Comparison of ENCODE assay signal across 9 cellular contexts in the genomic region with DNA sequence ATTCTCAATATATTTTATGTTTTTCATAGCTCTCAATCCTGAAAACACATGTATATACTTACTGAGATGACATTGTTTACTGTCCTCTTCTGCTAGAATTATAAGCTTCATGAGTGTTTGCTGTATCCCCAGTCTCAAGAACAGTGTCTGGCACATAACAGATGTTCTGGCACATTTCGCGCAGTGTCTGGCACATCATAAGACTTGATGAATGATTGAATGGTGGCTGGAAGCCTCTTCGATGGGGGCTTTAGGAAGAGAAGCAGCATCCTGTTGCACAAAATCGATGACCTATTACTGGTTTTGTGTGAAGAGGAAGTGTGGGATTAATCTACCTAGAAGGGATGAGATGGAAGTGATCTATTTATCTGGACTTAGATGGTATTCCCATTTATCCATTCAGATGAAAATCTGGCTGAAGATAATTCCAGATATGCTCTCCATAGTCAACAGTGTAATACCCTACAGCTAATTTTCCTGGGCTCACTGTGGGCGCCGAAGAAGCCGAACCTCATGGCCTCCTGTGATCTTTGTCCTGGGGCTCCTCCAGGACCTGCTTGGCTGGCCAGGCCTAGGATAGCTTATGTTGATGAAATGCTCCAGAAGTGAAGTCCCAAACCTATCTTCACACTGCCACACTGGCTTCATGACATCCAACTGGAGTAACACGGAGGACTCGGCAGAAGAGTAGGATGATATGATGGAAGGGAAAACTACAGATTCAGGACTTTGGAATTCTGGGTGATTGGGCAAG. TPM values are rescaled to one million over a fixed set of nuclear protein-coding genes. Genes with fewer than 3 reads are reported as not detected.
DNase-seq lines count a peak whose midpoint lies in the region; ATAC-seq, FAIRE-seq and TF ChIP-seq lines count a peak whose summit lies in the region.
"Had no signal": no experiment of that assay in that cellular context is flagged by ENCODE, and none has a peak within 500 bp of the region (broad histone marks: within the 10 kb centered on the region; RNA-seq: fewer than 3 reads in every experiment).

No MANE protein-coding gene starts in this region.

- H3K4me1 ChIP-seq in H1 (replicated peaks in 1 of 4; ENCODE audit: control insufficient read depth in 3 of 4, insufficient read depth in 4 of 4, low read length in 3 of 4) (no peaks in the 10 kb centered on the region; a peak in 1 of 7 replicates), rectal smooth muscle tissue (ENCODE audit: control insufficient read depth, insufficient read depth, low read length) (peaks cover 3% of the 10 kb centered on the region)

- no peak overlapping the region for H3K4me2 ChIP-seq in H1 (ENCODE audit: insufficient read depth in 1 of 2, low read depth in 2 of 2, low read length in 2 of 2)

- no peaks in the 10 kb centered on the region for H4K20me1 ChIP-seq in H1 (replicated peaks in 1 of 2; ENCODE audit: control insufficient read depth in 1 of 2, insufficient read depth in 2 of 2, low read length in 2 of 2)

- no peak overlapping the region for H4K8ac ChIP-seq in H1 (ENCODE audit: extremely low read depth, insufficient read depth, low read length)

- TF ChIP-seq EP300 in H1 (IDR thresholded peaks at IDR 0.05; ENCODE audit: borderline replicate concordance in 1 of 2, low read depth in 2 of 2, low read length in 2 of 2), result no peak

- no peak overlapping the region for H3K4ac ChIP-seq in H1 (replicated peaks; ENCODE audit: insufficient read length, low read depth, low read length)

- H3K9ac ChIP-seq in H1 (replicated peaks in 1 of 4; ENCODE audit: extremely low read depth in 1 of 4, low read depth in 3 of 4, low read length in 3 of 4), result no peak overlapping the region
- H3K9ac ChIP-seq in rectal smooth muscle tissue (ENCODE audit: low read length), result no peak overlapping the region

- H3K56ac ChIP-seq in H1 (replicated peaks; ENCODE audit: insufficient read length, low read depth, low read length), result no peak overlapping the region

- peak overlapping the region; percentile 74 for H2AFZ ChIP-seq in H1 (ENCODE audit: low read length)

- no peak for TF ChIP-seq RAD21 in H1 (IDR thresholded peaks at IDR 0.05 in 1 of 2, conservative IDR thresholded peaks at IDR 0.05 in 1 of 2; ENCODE audit: low read depth in 2 of 2, low read length in 2 of 2)

- H3K14ac ChIP-seq in H1 (ENCODE audit: insufficient read length), result no peak overlapping the region

- no peaks in the 10 kb centered on the region for H3K79me1 ChIP-seq in H1 (ENCODE audit: low read depth, low read length)

- H4K5ac ChIP-seq in H1 (ENCODE audit: insufficient read length, low read depth, low read length), result no peak overlapping the region

- H2BK12ac ChIP-seq in H1 (ENCODE audit: low read depth, low read length), result no peak overlapping the region

- CTCF ChIA-PET in H1 (lab: Charles Lee; ENCODE audit: partially characterized antibody), result interaction anchor here (0.6 to 10.0 kb wide), 44 partner anchors 9 to 245 kb away, joined by 3 to 223 read pairs (median 7); no protein-coding TSS in a partner anchor

- no peak overlapping the region for H2BK120ac ChIP-seq in H1 (replicated peaks; ENCODE audit: low read depth, low read length)

- H2AK5ac ChIP-seq in H1 (ENCODE audit: low read depth, low read length), result no peak overlapping the region

- no peak overlapping the region for H3K4me3 ChIP-seq in H1 (ENCODE audit: extremely low read depth in 1 of 4, insufficient read depth in 2 of 4, low read depth in 3 of 4, low read length in 4 of 4)
- H3K4me3 ChIP-seq in rectal smooth muscle tissue (ENCODE audit: low read length), result no peak overlapping the region

- H3K27ac ChIP-seq in H1 (ENCODE audit: low read depth, low read length) (no peak overlapping the region), rectal smooth muscle tissue (ENCODE audit: low read depth, low read length) (peak overlapping the region; percentile 49)

- TF ChIP-seq CTCF in H1 (IDR thresholded peaks at IDR 0.05; ENCODE audit: control extremely low read depth in 1 of 3, insufficient read depth in 1 of 3, low read depth in 1 of 3, low read length in 3 of 3) (no peak), GM20000 (IDR thresholded peaks at IDR 0.05; ENCODE audit: extremely low read depth, missing control alignments) (no peak)

- H3K36me3 ChIP-seq in H1 (ENCODE audit: control insufficient read depth in 2 of 4, insufficient read depth in 4 of 4, low read length in 3 of 4) (no peaks in the 10 kb centered on the region), rectal smooth muscle tissue (ENCODE audit: control insufficient read depth, insufficient read depth, low read length) (no peaks in the 10 kb centered on the region)

- no peak overlapping the region for H2BK5ac ChIP-seq in H1 (ENCODE audit: low read depth, low read length)

- ATAC-seq in activated CD4-positive, CD25-positive, alpha-beta regulatory T cell treated with anti-CD3 and anti-CD28 coated beads, Interleukin-2, amount 50 U/mL, for 24 hours, result no peak

- H3K27me3 ChIP-seq in H1 (replicated peaks in 1 of 4; ENCODE audit: control insufficient read depth in 3 of 4, extremely low read depth in 1 of 4, insufficient read depth in 3 of 4, low read length in 3 of 4), result no peaks in the 10 kb centered on the region; a peak in 1 of 7 replicates
- H3K27me3 ChIP-seq in rectal smooth muscle tissue (ENCODE audit: control insufficient read depth, insufficient read depth, low read length), result no peaks in the 10 kb centered on the region

- no peak for FAIRE-seq in H1 (lab: Jason Lieb, UNC)
- FAIRE-seq: A204.1 had no signal

- H3K23ac ChIP-seq in H1 (ENCODE audit: insufficient read length), result no peak overlapping the region

- H2BK20ac ChIP-seq in H1 (ENCODE audit: low read length), result no peak overlapping the region

- H3K9me3 ChIP-seq in H1 (ENCODE audit: insufficient read depth in 2 of 2, low read depth in 1 of 2, low read length in 1 of 2), result no peaks in the 10 kb centered on the region

- no peaks in the 10 kb centered on the region for H3K79me2 ChIP-seq in H1 (ENCODE audit: control insufficient read depth in 1 of 2, insufficient read depth in 2 of 2, low read length in 2 of 2)

- POLR2A ChIA-PET in H1 (lab: Charles Lee; ENCODE audit: partially characterized antibody), result interaction anchor here (2.3 kb wide), 1 partner anchor 79 kb away, joined by 10 read pairs; no protein-coding TSS in a partner anchor

- TF ChIP-seq POLR2A in H1 (IDR thresholded peaks at IDR 0.05; ENCODE audit: control extremely low read depth in 1 of 2, low read depth in 2 of 2, low read length in 2 of 2), result no peak

- no peak overlapping the region for H2BK15ac ChIP-seq in H1 (ENCODE audit: low read length)

- no peaks in the 10 kb centered on the region for H3K23me2 ChIP-seq in H1 (ENCODE audit: low read depth, low read length)

- 96% methylated on average over 9 of the region's 9 CpGs; no CpG with 5 or more reads in 1 of the 2 experiments for WGBS in H1 (ENCODE audit: extremely low coverage in 1 of 2, insufficient coverage in 1 of 2, insufficient read length in 1 of 2, insufficient replicate concordance in 2 of 2, low coverage in 1 of 2, low lambda C conversion rate in 2 of 2, missing lambda C conversion rate in 1 of 2), 2 experiments

- H3K18ac ChIP-seq in H1 (ENCODE audit: extremely low read depth, low read length), result no peak overlapping the region

- H4K91ac ChIP-seq in H1 (replicated peaks; ENCODE audit: insufficient read length, low read length), result no peak overlapping the region

- DNase-seq in DMS53 (lab: John Stamatoyannopoulos, UW) (peak; percentile 26), DMS53 treated with DMSO at 0.1 percent for 48 hours (lab: John Stamatoyannopoulos, UW; ENCODE audit: unreplicated experiment) (no peak), NCI-H524 (lab: John Stamatoyannopoulos, UW) (peak; percentile 31 to 72), H1 (ENCODE audit: low read depth in 1 of 2, low spot score in 2 of 2) (no peak), GM20000 (ENCODE audit: low spot score) (no peak), NCI-H1694 (lab: John Stamatoyannopoulos, UW) (no peak)

TF ChIP-seq in H1, 55 proteins besides CTCF, POLR2A, EP300 and RAD21 (continues in another document):
- TF ChIP-seq KDM4A (IDR thresholded peaks at IDR 0.05; ENCODE audit: low read depth, low read length, severe bottlenecking) (no peak), CREB1 (IDR thresholded peaks at IDR 0.05) (no peak), NRF1 (IDR thresholded peaks at IDR 0.05; ENCODE audit: low read depth, low read length) (no peak), SIN3A (conservative IDR thresholded peaks at IDR 0.05 in 1 of 2, IDR thresholded peaks at IDR 0.05 in 1 of 2; ENCODE audit: low read depth in 1 of 2, low read length in 2 of 2) (no peak)

RNA-seq across cellular contexts. Expression of a gene that starts 26.5 kb away (rescaled TPM):
- 0.39 and 0.46 TPM in 2 replicates for total RNA-seq in H1 (2021; fragmentation: NEBNext Ultra II Directional; extraction: Animal tissue kit (Norgen Biotek cat#: 25700))
- 0.50 and 0.54 TPM in 2 replicates for polyA plus RNA-seq in H1 (2011; rRNA removed)
- polyA plus RNA-seq in H1 (2011; cell fraction: cytosol; rRNA removed), result 0.47 TPM
- 0.46 TPM for polyA plus RNA-seq in H1 (2011; cell fraction: nucleus; rRNA removed)
- polyA plus RNA-seq in H1 (2012, experiment 1 of 2), result 0.24 to 0.45 TPM (median 0.36 TPM) in 4 replicates
- 0.35 TPM for polyA plus RNA-seq in H1 (2012, experiment 2 of 2)
- 0.30 TPM for polyA plus RNA-seq in H1 (2013, experiment 1 of 2)
- 0.26 TPM for polyA plus RNA-seq in H1 (2013, experiment 2 of 2)
- 0.44 and 0.61 TPM in 2 replicates for polyA minus RNA-seq in H1 (2011; rRNA and poly(A)+ RNA removed)
- polyA minus RNA-seq in H1 (2011; cell fraction: cytosol; rRNA and poly(A)+ RNA removed), result not detected
- polyA minus RNA-seq in H1 (2011; cell fraction: nucleus; rRNA and poly(A)+ RNA removed), result 0.50 TPM

Comparison
In these comparisons a context has a peak if more than half of its experiments do, and no peak if none do; other contexts are left out.
1. DNase-seq: peak in DMS53 (single experiment) and NCI-H524 (2 of 2); none in DMS53 treated with DMSO at 0.1 percent for 48 hours (single experiment), H1 (0 of 2), GM20000 (single experiment) and NCI-H1694 (single experiment).